In the genomic region with DNA sequence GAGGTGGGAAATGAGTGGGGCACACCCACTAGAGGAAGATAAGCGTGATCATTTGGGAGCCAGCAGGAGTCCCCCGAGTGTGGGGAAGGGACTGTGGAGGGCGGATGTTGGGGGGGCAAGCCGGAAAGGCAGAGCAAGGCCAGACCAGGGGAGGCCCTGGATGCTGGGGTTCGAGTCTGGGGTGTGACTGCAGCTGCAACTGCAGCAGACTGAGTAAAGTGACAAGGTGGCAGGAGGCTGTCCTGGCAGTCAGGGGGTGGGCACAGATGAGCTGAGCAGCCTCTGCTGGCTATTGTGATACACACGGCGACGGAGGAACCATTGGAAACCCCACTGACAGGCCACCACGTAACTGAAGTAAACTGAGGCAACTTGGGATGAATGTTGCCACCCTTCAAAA, we compare ENCODE assay signal across 26 cellular contexts.
DNase-seq lines count a peak whose midpoint lies in the region; ATAC-seq and TF ChIP-seq lines count a peak whose summit lies in the region.
"Had no signal": no experiment of that assay in that cellular context is flagged by ENCODE, and none has a peak within 500 bp of the region (broad histone marks: within the 10 kb centered on the region; RNA-seq: fewer than 3 reads in every experiment).

No MANE protein-coding gene starts in this region.

- H3K4me1 Mint-ChIP-seq in CD4-positive, CD25-positive, alpha-beta regulatory T cell, result peaks cover 0 to 9% (median 8%) of the 10 kb centered on the region in 4 donors
- peaks cover 10% of the 10 kb centered on the region for H3K4me1 Mint-ChIP-seq in glutamatergic neuron (ENCODE audit: low read depth, unreplicated experiment)
- H3K4me1 Mint-ChIP-seq in activated CD4-positive, alpha-beta T cell treated with anti-CD3 and anti-CD28 coated beads, Interleukin-2, amount 10 ng/mL, durations not matched to agents 7 days and 5 days, result peaks cover 10% of the 10 kb centered on the region

- no peak overlapping the region for H2BK5ac ChIP-seq in neuronal stem cell (ENCODE audit: low read length)

- H3K4me3 ChIP-seq in CD4-positive, CD25-positive, alpha-beta regulatory T cell (ENCODE audit: low read depth, low read length), result no peak overlapping the region
- H3K4me3 ChIP-seq in neuronal stem cell (ENCODE audit: low read length in 2 of 2) (no peak overlapping the region), stomach (no peak overlapping the region)
- H3K4me3 ChIP-seq: gastroesophageal sphincter, hepatocyte, lower lobe of right lung, neural progenitor cell, right lobe of liver, SJCRH30, upper lobe of left lung had no signal

- H2BK120ac ChIP-seq in neuronal stem cell (ENCODE audit: low read depth, low read length), result peak overlapping the region; percentile 76

- WGBS in neuronal stem cell (ENCODE audit: extremely low coverage in 2 of 2, insufficient read length in 2 of 2, insufficient replicate concordance in 1 of 2), 2 donors, result no CpG with 5 or more reads among the region's 9 CpGs
- 81 to 89% (median 83%) methylated on average over 8 to 9 of the region's 9 CpGs for WGBS in stomach, 5 donors

- intact Hi-C loops in stomach (cut with DNase I; ENCODE audit: low total_unique reads), result no loop called here

- POLR2A ChIA-PET in activated CD4-positive, alpha-beta T cell treated with anti-CD3 and anti-CD28 coated beads, Interleukin-2, amount 10 ng/mL, durations not matched to agents 7 days and 5 days (lab: Charles Lee), result no interaction called here

- no peak overlapping the region for H2AFZ ChIP-seq in neuronal stem cell (ENCODE audit: low read length)
- H2AFZ ChIP-seq: hepatocyte, neural progenitor cell had no signal

- TF ChIP-seq EP300 in stomach (IDR thresholded peaks at IDR 0.05), result no peak

- TF ChIP-seq CTCF in GM13976 (IDR thresholded peaks at IDR 0.05; ENCODE audit: borderline replicate concordance, control extremely low read depth, extremely low read depth, insufficient read depth, missing control alignments) (no peak), glutamatergic neuron (IDR thresholded peaks at IDR 0.05; ENCODE audit: partially characterized antibody, unreplicated experiment) (no peak), stomach (IDR thresholded peaks at IDR 0.05) (no peak)

- no peak overlapping the region for H2BK12ac ChIP-seq in neuronal stem cell (ENCODE audit: low read length)

- H2BK15ac ChIP-seq in neuronal stem cell (ENCODE audit: low read length), result peak overlapping the region; percentile 12

- H3K79me1 ChIP-seq in neuronal stem cell (ENCODE audit: low read depth, low read length), result peaks cover 2% of the 10 kb centered on the region

- in situ Hi-C loops in GM13976 (cut with MboI; ENCODE audit: low sequenced_read_pairs, unreplicated experiment), result no loop called here

- DNase-seq in CD4-positive, CD25-positive, alpha-beta regulatory T cell, result no peak
- DNase-seq in GM13976 (ENCODE audit: low spot score), result peak; percentile 24
- DNase-seq in glutamatergic neuron, result no peak
- no peak for DNase-seq in neuronal stem cell (ENCODE audit: low spot score)
- DNase-seq in stomach, result no peak
- DNase-seq in COLO829 (ENCODE audit: low spot score), result no peak
- no peak for DNase-seq in activated CD4-positive, alpha-beta T cell treated with anti-CD3 and anti-CD28 coated beads, Interleukin-2, amount 10 ng/mL, durations not matched to agents 7 days and 5 days
- DNase-seq: ACHN; activated B cell treated with CpG ODN at 0.5 μM for 24 hours; activated naive CD8-positive, alpha-beta T cell treated with anti-CD3 and anti-CD28 coated beads for 36 hours; DMS79 treated with DMSO at 0.1 percent for 48 hours; GDM1; KBM-7; lower lobe of right lung; NCI-H1105; NCI-H187 treated with DMSO at 0.1 percent for 48 hours; NCI-H2171 treated with DMSO at 0.1 percent for 48 hours; NCI-H510A treated with DMSO at 0.1 percent for 48 hours; right lobe of liver; SJCRH30; stimulated activated CD4-positive, alpha-beta T cell treated with anti-CD3 and anti-CD28 coated beads, Interleukin-4, amount 100 ng/mL, for 24 hours; upper lobe of left lung had no signal

- H3K27me3 ChIP-seq in CD4-positive, CD25-positive, alpha-beta regulatory T cell (ENCODE audit: control insufficient read depth, insufficient read depth, low read length), result no peaks in the 10 kb centered on the region
- H3K27me3 ChIP-seq in neuronal stem cell (ENCODE audit: control insufficient read depth in 3 of 3, insufficient read depth in 3 of 3, low read depth in 1 of 3, low read length in 3 of 3), result no peaks in the 10 kb centered on the region
- H3K27me3 ChIP-seq in stomach, result no peaks in the 10 kb centered on the region
- H3K27me3 ChIP-seq: gastroesophageal sphincter, hepatocyte, neural progenitor cell, right lobe of liver, SJCRH30, upper lobe of left lung had no signal

- no peaks in the 10 kb centered on the region for H3K36me3 ChIP-seq in CD4-positive, CD25-positive, alpha-beta regulatory T cell (ENCODE audit: control insufficient read depth, insufficient read depth, low read length)
- H3K36me3 ChIP-seq in neuronal stem cell (replicated peaks in 1 of 2; ENCODE audit: control insufficient read depth in 2 of 2, insufficient read depth in 2 of 2, low read length in 2 of 2) (no peaks in the 10 kb centered on the region), stomach (peaks cover 0 to 18% (median 10%) of the 10 kb centered on the region in 4 donors)
- H3K36me3 ChIP-seq: neural progenitor cell, right lobe of liver, SJCRH30 had no signal

- no peak overlapping the region for H3K9ac ChIP-seq in neuronal stem cell (ENCODE audit: low read depth, low read length, poor library complexity)
- H3K9ac ChIP-seq: neural progenitor cell had no signal

- H3K4me3 Mint-ChIP-seq in CD4-positive, CD25-positive, alpha-beta regulatory T cell, result no peak overlapping the region
- no peak overlapping the region for H3K4me3 Mint-ChIP-seq in glutamatergic neuron (ENCODE audit: unreplicated experiment)
- no peak overlapping the region for H3K4me3 Mint-ChIP-seq in activated CD4-positive, alpha-beta T cell treated with anti-CD3 and anti-CD28 coated beads, Interleukin-2, amount 10 ng/mL, durations not matched to agents 7 days and 5 days
- H3K4me3 Mint-ChIP-seq: activated B cell treated with CpG ODN at 0.5 μM for 24 hours; activated naive CD8-positive, alpha-beta T cell treated with anti-CD3 and anti-CD28 coated beads for 36 hours; neural progenitor cell had no signal

- H4K8ac ChIP-seq in neuronal stem cell (ENCODE audit: low read depth, low read length), result no peak overlapping the region

- TF ChIP-seq POLR2A in stomach (IDR thresholded peaks at IDR 0.05), result no peak

- H3K18ac ChIP-seq in neuronal stem cell (ENCODE audit: low read length), result no peak overlapping the region

- H3K4me2 ChIP-seq in neuronal stem cell (ENCODE audit: insufficient read depth, low read length, poor library complexity, severe bottlenecking), result no peak overlapping the region
- H3K4me2 ChIP-seq: hepatocyte, neural progenitor cell had no signal

- ATAC-seq in CD4-positive, CD25-positive, alpha-beta regulatory T cell (ENCODE audit: low read depth in 2 of 2), result no peak
- no peak for ATAC-seq in HG03196 (IDR thresholded peaks at IDR 0.05; ENCODE audit: unreplicated experiment)
- ATAC-seq: gastroesophageal sphincter had no signal

- H3K27ac ChIP-seq in CD4-positive, CD25-positive, alpha-beta regulatory T cell (ENCODE audit: insufficient read depth, low read length, poor library complexity, severe bottlenecking), result no peak overlapping the region
- H3K27ac ChIP-seq in neuronal stem cell (replicated peaks; ENCODE audit: low read length) (no peak overlapping the region), stomach (peak overlapping the region in 1 of 5 donors; percentile 66)
- H3K27ac ChIP-seq: hepatocyte, lower lobe of right lung, neural progenitor cell, right lobe of liver, SJCRH30 had no signal

- no peaks in the 10 kb centered on the region for H3K36me3 Mint-ChIP-seq in CD4-positive, CD25-positive, alpha-beta regulatory T cell
- H3K36me3 Mint-ChIP-seq in glutamatergic neuron (ENCODE audit: unreplicated experiment), result no peaks in the 10 kb centered on the region
- peaks cover 1% of the 10 kb centered on the region for H3K36me3 Mint-ChIP-seq in activated CD4-positive, alpha-beta T cell treated with anti-CD3 and anti-CD28 coated beads, Interleukin-2, amount 10 ng/mL, durations not matched to agents 7 days and 5 days (ENCODE audit: low read depth)
- H3K36me3 Mint-ChIP-seq: neural progenitor cell had no signal

- peak overlapping the region; percentile 16 to 43 (median 26) for H3K27ac Mint-ChIP-seq in CD4-positive, CD25-positive, alpha-beta regulatory T cell
- peak overlapping the region; percentile 86 for H3K27ac Mint-ChIP-seq in glutamatergic neuron (ENCODE audit: unreplicated experiment)
- no peak overlapping the region for H3K27ac Mint-ChIP-seq in activated CD4-positive, alpha-beta T cell treated with anti-CD3 and anti-CD28 coated beads, Interleukin-2, amount 10 ng/mL, durations not matched to agents 7 days and 5 days
- H3K27ac Mint-ChIP-seq: activated B cell treated with CpG ODN at 0.5 μM for 24 hours; activated naive CD8-positive, alpha-beta T cell treated with anti-CD3 and anti-CD28 coated beads for 36 hours; neural progenitor cell had no signal

- H3K4ac ChIP-seq in neuronal stem cell (ENCODE audit: low read length), result no peak overlapping the region

- no peak overlapping the region for H4K91ac ChIP-seq in neuronal stem cell (ENCODE audit: low read depth, low read length, poor library complexity)

- H3K9me3 Mint-ChIP-seq in CD4-positive, CD25-positive, alpha-beta regulatory T cell, result no peaks in the 10 kb centered on the region
- peaks cover 14% of the 10 kb centered on the region for H3K9me3 Mint-ChIP-seq in glutamatergic neuron (ENCODE audit: unreplicated experiment)
- no peaks in the 10 kb centered on the region for H3K9me3 Mint-ChIP-seq in activated CD4-positive, alpha-beta T cell treated with anti-CD3 and anti-CD28 coated beads, Interleukin-2, amount 10 ng/mL, durations not matched to agents 7 days and 5 days
- H3K9me3 Mint-ChIP-seq: activated B cell treated with CpG ODN at 0.5 μM for 24 hours; activated naive CD8-positive, alpha-beta T cell treated with anti-CD3 and anti-CD28 coated beads for 36 hours; neural progenitor cell had no signal

- no peak overlapping the region for H3K14ac ChIP-seq in neuronal stem cell (ENCODE audit: low read length)

- no peaks in the 10 kb centered on the region for H3K4me1 ChIP-seq in CD4-positive, CD25-positive, alpha-beta regulatory T cell (ENCODE audit: control insufficient read depth, insufficient read depth, low read length, poor library complexity, severe bottlenecking)
- H3K4me1 ChIP-seq in neuronal stem cell (ENCODE audit: control insufficient read depth in 2 of 2, insufficient read depth in 1 of 2, low read depth in 1 of 2, low read length in 2 of 2) (peaks cover 6 to 7% of the 10 kb centered on the region in 2 donors), stomach (peaks cover 0 to 21% (median under 1%) of the 10 kb centered on the region in 4 donors)
- H3K4me1 ChIP-seq: right lobe of liver, SJCRH30 had no signal

- CTCF ChIA-PET in activated CD4-positive, alpha-beta T cell treated with anti-CD3 and anti-CD28 coated beads, Interleukin-2, amount 10 ng/mL, durations not matched to agents 7 days and 5 days (lab: Charles Lee), result no interaction called here

- no peak overlapping the region for H3K23ac ChIP-seq in neuronal stem cell (ENCODE audit: low read depth, low read length, poor library complexity)

- H3K27me3 Mint-ChIP-seq in CD4-positive, CD25-positive, alpha-beta regulatory T cell, result no peaks in the 10 kb centered on the region
- H3K27me3 Mint-ChIP-seq in glutamatergic neuron (ENCODE audit: unreplicated experiment), result peaks cover 8% of the 10 kb centered on the region
- no peaks in the 10 kb centered on the region for H3K27me3 Mint-ChIP-seq in activated CD4-positive, alpha-beta T cell treated with anti-CD3 and anti-CD28 coated beads, Interleukin-2, amount 10 ng/mL, durations not matched to agents 7 days and 5 days
- H3K27me3 Mint-ChIP-seq: activated B cell treated with CpG ODN at 0.5 μM for 24 hours; activated naive CD8-positive, alpha-beta T cell treated with anti-CD3 and anti-CD28 coated beads for 36 hours had no signal

- H3K9me3 ChIP-seq in CD4-positive, CD25-positive, alpha-beta regulatory T cell (ENCODE audit: control insufficient read depth in 2 of 2, low read length in 2 of 2), result no peaks in the 10 kb centered on the region
- H3K9me3 ChIP-seq in neuronal stem cell (replicated peaks in 1 of 2; ENCODE audit: control insufficient read depth in 2 of 2, insufficient read depth in 1 of 2, low read depth in 1 of 2, low read length in 2 of 2) (no peaks in the 10 kb centered on the region), stomach (no peaks in the 10 kb centered on the region)
- H3K9me3 ChIP-seq: gastroesophageal sphincter, lower lobe of right lung, right lobe of liver, SJCRH30, upper lobe of left lung had no signal

- no peak overlapping the region for H2AK5ac ChIP-seq in neuronal stem cell (ENCODE audit: low read depth, low read length)
